21 cellular contexts compared by ENCODE assay signal in genomic region chr9:105457560-105458294, GRCh38. TPM values are rescaled to one million over a fixed set of nuclear protein-coding genes. Genes with fewer than 3 reads are reported as not detected.
A peak's percentile ranks its signal among the peaks of the same experiment; 100 is the strongest.
DNase-seq lines count a peak whose midpoint lies in the region; ATAC-seq and TF ChIP-seq lines count a peak whose summit lies in the region.
"Had no signal": no experiment of that assay in that cellular context is flagged by ENCODE, and none has a peak within 500 bp of the region (broad histone marks: within the 10 kb centered on the region; RNA-seq: fewer than 3 reads in every experiment).

No MANE protein-coding gene starts in this region.

- DNase-seq in Ammon's horn (ENCODE audit: low spot score) = peak; percentile 32
- peak; percentile 36 for DNase-seq in mammary epithelial cell
- DNase-seq in right cardiac atrium = peak; percentile 23 to 70 (median 56)
- DNase-seq in trophoblast cell = no peak
- no peak for DNase-seq in kidney glomerular epithelial cell (lab: John Stamatoyannopoulos, UW)
- no peak for DNase-seq in epidermal melanocyte (ENCODE audit: insufficient read length, low spot score)
- no peak for DNase-seq in activated T-cell treated with anti-CD3 and anti-CD28 coated beads, Interleukin-2, amount 50 U/mL, for 4 hours
- DNase-seq: activated naive CD8-positive, alpha-beta T cell treated with anti-CD3 and anti-CD28 coated beads for 36 hours; Calu3; naive thymus-derived CD8-positive, alpha-beta T cell; NCI-H146; NCI-H774; SHP77 treated with DMSO at 0.1 percent for 48 hours; small intestine; stimulated activated CD4-positive, alpha-beta T cell treated with anti-CD3 and anti-CD28 coated beads, Interleukin-4, amount 100 ng/mL, for 1 hour; T-cell; uterus had no signal

- no peak overlapping the region for H3K4me3 Mint-ChIP-seq in activated T-cell treated with anti-CD3 and anti-CD28 coated beads, Interleukin-2, amount 50 U/mL, for 4 hours
- H3K4me3 Mint-ChIP-seq: activated naive CD8-positive, alpha-beta T cell treated with anti-CD3 and anti-CD28 coated beads for 36 hours; naive thymus-derived CD8-positive, alpha-beta T cell; stimulated activated naive CD8-positive, alpha-beta T cell treated with anti-CD3 and anti-CD28 coated beads, Interleukin-15, Interleukin-2, amounts not matched to agents 100 ng/mL and 50 ng/mL, for 24 hours; T-cell had no signal

- no peak overlapping the region for H4K12ac ChIP-seq in trophoblast cell (ENCODE audit: low read depth, low read length)

- peaks cover 3% of the 10 kb centered on the region for H4K20me1 ChIP-seq in mammary epithelial cell (ENCODE audit: insufficient read depth, low read length)

- no peak overlapping the region for H4K91ac ChIP-seq in trophoblast cell (ENCODE audit: low read depth, low read length)

- dilution Hi-C loops in mammary epithelial cell (cut with HindIII; ENCODE audit: low sequenced_read_pairs) = no loop called here

- no peaks in the 10 kb centered on the region for H3K9me3 Mint-ChIP-seq in activated T-cell treated with anti-CD3 and anti-CD28 coated beads, Interleukin-2, amount 50 U/mL, for 4 hours

- H3K23ac ChIP-seq in trophoblast cell (ENCODE audit: low read length) = no peak overlapping the region

- no peak for TF ChIP-seq POLR2A in GM18505 (IDR thresholded peaks at IDR 0.05; ENCODE audit: borderline replicate concordance, extremely low read depth, insufficient read depth, insufficient read length)

- H3K36me3 ChIP-seq in mammary epithelial cell (ENCODE audit: insufficient read depth, low read length) = no peaks in the 10 kb centered on the region
- no peaks in the 10 kb centered on the region for H3K36me3 ChIP-seq in trophoblast cell (ENCODE audit: control insufficient read depth in 1 of 2, insufficient read depth in 2 of 2, low read length in 2 of 2)
- H3K36me3 ChIP-seq: uterus had no signal

- no peak overlapping the region for H3K18ac ChIP-seq in trophoblast cell (ENCODE audit: low read length)

- intact Hi-C loops in mammary epithelial cell (cut with micrococcal nuclease) (no loop called here), right cardiac atrium (cut with DNase I) (no loop called here)

- H3K4me3 ChIP-seq in mammary epithelial cell (replicated peaks in 1 of 3; ENCODE audit: insufficient read depth in 1 of 3, low read depth in 2 of 3, low read length in 3 of 3) = no peak overlapping the region
- H3K4me3 ChIP-seq in right cardiac atrium (ENCODE audit: low read length) = no peak overlapping the region
- H3K4me3 ChIP-seq in trophoblast cell (ENCODE audit: low read depth, low read length) = no peak overlapping the region
- H3K4me3 ChIP-seq: coronary artery, uterus had no signal

- ATAC-seq in right cardiac atrium (peak; percentile 74 to 77), GM18505 (IDR thresholded peaks at IDR 0.05; ENCODE audit: unreplicated experiment) (no peak)
- no peak for ATAC-seq in activated T-cell treated with anti-CD3 and anti-CD28 coated beads, Interleukin-2, amount 50 U/mL, for 4 hours
- ATAC-seq: naive thymus-derived CD8-positive, alpha-beta T cell; T-cell had no signal

- no peaks in the 10 kb centered on the region for H3K4me1 Mint-ChIP-seq in activated T-cell treated with anti-CD3 and anti-CD28 coated beads, Interleukin-2, amount 50 U/mL, for 4 hours (ENCODE audit: low read depth)
- H3K4me1 Mint-ChIP-seq: activated naive CD8-positive, alpha-beta T cell treated with anti-CD3 and anti-CD28 coated beads for 36 hours; naive thymus-derived CD8-positive, alpha-beta T cell; T-cell had no signal

- WGBS in mammary epithelial cell (ENCODE audit: low coverage, missing lambda C conversion rate) = 40% methylated on average over 9 of the region's 15 CpGs
- WGBS in right cardiac atrium = 85% methylated on average over 15 of the region's 15 CpGs
- no CpG with 5 or more reads among the region's 15 CpGs for WGBS in trophoblast cell (ENCODE audit: extremely low coverage, insufficient coverage, insufficient read length)

- in situ Hi-C loops in mammary epithelial cell (cut with MboI; ENCODE audit: low sequenced_read_pairs in 2 of 2) = no loop called here

- BruUV-seq in mammary epithelial cell (replicated peaks; lab: Mats Ljungman, UMichigan) = no TSS peak

- H3K9ac ChIP-seq in mammary epithelial cell (ENCODE audit: insufficient read depth, low read length) (no peak overlapping the region), trophoblast cell (ENCODE audit: low read length) (no peak overlapping the region)
- H3K9ac ChIP-seq: BLaER1 treated with 17β-estradiol and CSF1 and Interleukin-3, amounts not matched to agents 10 nM and 100 nM had no signal

- no peak overlapping the region for H2AK5ac ChIP-seq in trophoblast cell (ENCODE audit: low read length)

- peaks cover 12% of the 10 kb centered on the region for H3K4me1 ChIP-seq in mammary epithelial cell (ENCODE audit: insufficient read depth, low read length)
- H3K4me1 ChIP-seq in right cardiac atrium (ENCODE audit: control insufficient read depth, insufficient read depth, low read length) = no peaks in the 10 kb centered on the region
- peaks cover 0 to 2% of the 10 kb centered on the region in 2 experiments for H3K4me1 ChIP-seq in trophoblast cell (ENCODE audit: control insufficient read depth in 1 of 2, insufficient read depth in 2 of 2, low read length in 2 of 2)
- H3K4me1 ChIP-seq: uterus had no signal

- no peak overlapping the region for H2BK12ac ChIP-seq in trophoblast cell (ENCODE audit: low read length)

- no peak overlapping the region for H4K8ac ChIP-seq in trophoblast cell (ENCODE audit: low read depth, low read length)

- CTCF ChIA-PET in mammary epithelial cell (lab: Charles Lee; ENCODE audit: low non-redundant PET) = no interaction called here

- peaks cover 95% of the 10 kb centered on the region for H3K79me2 ChIP-seq in mammary epithelial cell (ENCODE audit: insufficient read depth, low read length)
- no peaks in the 10 kb centered on the region for H3K79me2 ChIP-seq in trophoblast cell (ENCODE audit: control insufficient read depth, insufficient read depth, low read length, poor library complexity)

- H2BK5ac ChIP-seq in trophoblast cell (ENCODE audit: low read depth, low read length, poor library complexity) = no peak overlapping the region

- no peak overlapping the region for H3K14ac ChIP-seq in trophoblast cell (ENCODE audit: low read length)

- H2AFZ ChIP-seq in mammary epithelial cell (ENCODE audit: low read depth, low read length) = no peak overlapping the region
- H2AFZ ChIP-seq in trophoblast cell (ENCODE audit: insufficient read depth, low read length, poor library complexity) = no peak overlapping the region

- no peak for TF ChIP-seq CTCF in mammary epithelial cell (conservative IDR thresholded peaks at IDR 0.05 in 1 of 2, IDR thresholded peaks at IDR 0.05 in 1 of 2; ENCODE audit: extremely low read depth in 1 of 2, insufficient read depth in 1 of 2, low read depth in 1 of 2, low read length in 2 of 2)

- H3K36me3 Mint-ChIP-seq in activated T-cell treated with anti-CD3 and anti-CD28 coated beads, Interleukin-2, amount 50 U/mL, for 4 hours (ENCODE audit: insufficient read depth) = no peaks in the 10 kb centered on the region

- H3K4ac ChIP-seq in trophoblast cell (ENCODE audit: low read depth, low read length) = peak overlapping the region; percentile 8

- no peak overlapping the region for H3K27ac ChIP-seq in mammary epithelial cell (ENCODE audit: insufficient read depth, low read depth, low read length)
- peak overlapping the region; percentile 18 for H3K27ac ChIP-seq in right cardiac atrium (ENCODE audit: low read length)
- no peak overlapping the region for H3K27ac ChIP-seq in trophoblast cell (ENCODE audit: low read depth, low read length)
- H3K27ac ChIP-seq: BLaER1 treated with 17β-estradiol and CSF1 and Interleukin-3, amounts not matched to agents 10 nM and 100 nM; uterus had no signal

- H3K27me3 Mint-ChIP-seq in activated T-cell treated with anti-CD3 and anti-CD28 coated beads, Interleukin-2, amount 50 U/mL, for 4 hours (ENCODE audit: low read depth) = no peaks in the 10 kb centered on the region
- H3K27me3 Mint-ChIP-seq: stimulated activated naive CD8-positive, alpha-beta T cell treated with anti-CD3 and anti-CD28 coated beads, Interleukin-15, Interleukin-2, amounts not matched to agents 100 ng/mL and 50 ng/mL, for 24 hours; T-cell had no signal

- no peaks in the 10 kb centered on the region for H3K9me3 ChIP-seq in mammary epithelial cell (replicated peaks; ENCODE audit: insufficient read depth, low read length)
- H3K9me3 ChIP-seq in right cardiac atrium (ENCODE audit: control insufficient read depth, low read length) = no peaks in the 10 kb centered on the region
- H3K9me3 ChIP-seq in trophoblast cell (ENCODE audit: insufficient read depth, low read depth, low read length) = peaks cover 5% of the 10 kb centered on the region
- H3K9me3 ChIP-seq: uterus had no signal

- H2BK120ac ChIP-seq in trophoblast cell (ENCODE audit: insufficient read depth, low read length, poor library complexity) = no peak overlapping the region

- H3K27me3 ChIP-seq in mammary epithelial cell (ENCODE audit: insufficient read depth, low read length) = no peaks in the 10 kb centered on the region
- no peaks in the 10 kb centered on the region for H3K27me3 ChIP-seq in right cardiac atrium (ENCODE audit: control insufficient read depth, insufficient read depth)
- H3K27me3 ChIP-seq in trophoblast cell (ENCODE audit: insufficient read depth, low read length) = no peaks in the 10 kb centered on the region
- H3K27me3 ChIP-seq: BLaER1 treated with 17β-estradiol and CSF1 and Interleukin-3, amounts not matched to agents 10 nM and 100 nM; uterus had no signal

- H3K79me1 ChIP-seq in trophoblast cell (ENCODE audit: low read length) = no peaks in the 10 kb centered on the region

- peak overlapping the region; percentile 56 for H3K4me2 ChIP-seq in mammary epithelial cell (ENCODE audit: insufficient read depth, low read depth, low read length)
- H3K4me2 ChIP-seq in trophoblast cell (ENCODE audit: low read length) = no peak overlapping the region
- H3K4me2 ChIP-seq: BLaER1 treated with 17β-estradiol and CSF1 and Interleukin-3, amounts not matched to agents 10 nM and 100 nM had no signal

RNA-seq across cellular contexts. Expression of gene FSD1L, which starts 9.9 kb away (rescaled TPM):
- total RNA-seq in mammary epithelial cell (10 to 100 TPM in 1 of 2 donors, 1 to 10 TPM in 1; 8.9 to 10.8 TPM), right cardiac atrium (1 to 10 TPM; 2.9 to 5.3 (median 3.8) TPM)
- polyA plus RNA-seq in mammary epithelial cell (1.2 TPM), right cardiac atrium (1.0 TPM)
- 4.5 TPM for polyA minus RNA-seq in mammary epithelial cell
- polyA plus RNA-seq in trophoblast cell (2013) = 0.94 and 1.00 TPM in 2 replicates
- total RNA-seq in activated T-cell treated with anti-CD3 and anti-CD28 coated beads, Interleukin-2, amount 50 U/mL, for 4 hours = 1 to 10 TPM; 1.4 to 2.1 (median 1.7) TPM

Comparison
In these comparisons a context has a peak if more than half of its experiments do, and no peak if none do; other contexts are left out.
1. DNase-seq: peak in Ammon's horn (single experiment), mammary epithelial cell (single experiment) and right cardiac atrium (3 of 3); none in trophoblast cell (0 of 2), kidney glomerular epithelial cell (single experiment), epidermal melanocyte (single experiment) and activated T-cell treated with anti-CD3 and anti-CD28 coated beads, Interleukin-2, amount 50 U/mL, for 4 hours (single experiment).
2. ATAC-seq: peak in right cardiac atrium (2 of 2); none in GM18505 (single experiment) and activated T-cell treated with anti-CD3 and anti-CD28 coated beads, Interleukin-2, amount 50 U/mL, for 4 hours (0 of 2).